31 cellular contexts compared by ENCODE assay signal in genomic region chr13:23140492-23140891, GRCh38. TPM values are rescaled to one million over a fixed set of nuclear protein-coding genes. Genes with fewer than 3 reads are reported as not detected.
DNase-seq lines count a peak whose midpoint lies in the region; ATAC-seq, FAIRE-seq and TF ChIP-seq lines count a peak whose summit lies in the region.
"Had no signal": no experiment of that assay in that cellular context is flagged by ENCODE, and none has a peak within 500 bp of the region (broad histone marks: within the 10 kb centered on the region; RNA-seq: fewer than 3 reads in every experiment).

No MANE protein-coding gene starts in this region.

- no peak overlapping the region for H3K4me3 ChIP-seq in IMR-90 (ENCODE audit: insufficient read depth, low read depth, low read length)
- H3K4me3 ChIP-seq: BLaER1 treated with 17β-estradiol and CSF1 and Interleukin-3, amounts not matched to agents 10 nM and 100 nM; dorsolateral prefrontal cortex; mucosa of descending colon; prostate gland had no signal

- H2BK15ac ChIP-seq in IMR-90 (ENCODE audit: low read depth, low read length) = no peak overlapping the region

- CTCF ChIA-PET in IMR-90 (lab: Yijun Ruan, JAX) = no interaction called here

- no peak for TF ChIP-seq RAD21 in IMR-90 (IDR thresholded peaks at IDR 0.05; ENCODE audit: low read length)

- TF ChIP-seq POLR2A in IMR-90 (IDR thresholded peaks at IDR 0.05; ENCODE audit: low read depth, low read length) = no peak

- H4K20me1 ChIP-seq in IMR-90 (ENCODE audit: insufficient read depth, low read length) = no peaks in the 10 kb centered on the region
- H4K20me1 ChIP-seq: BLaER1 treated with 17β-estradiol and CSF1 and Interleukin-3, amounts not matched to agents 10 nM and 100 nM had no signal

- ATAC-seq in IMR-90 (ENCODE audit: low read depth) = no peak
- ATAC-seq in esophagus mucosa = peak; percentile 67
- ATAC-seq: activated CD8-positive, alpha-beta T cell treated with anti-CD3 and anti-CD28 coated beads, Interleukin-2, amount 10 ng/mL, durations not matched to agents 7 days and 5 days; mucosa of descending colon; natural killer cell treated with Interleukin-12 subunit alpha and Interleukin-12 subunit beta and Interleukin-15 and Interleukin-18, amount 100 ng/mL, for 72 hours; sciatic nerve had no signal

- POLR2A ChIA-PET in IMR-90 (lab: Charles Lee; ENCODE audit: unreplicated experiment) = no interaction called here

- in situ Hi-C loops in IMR-90 (cut with MboI; ENCODE audit: low sequenced_read_pairs) = no loop called here

- no peaks in the 10 kb centered on the region for H3K9me1 ChIP-seq in IMR-90 (ENCODE audit: insufficient read depth, low read length)

- H4K91ac ChIP-seq in IMR-90 (ENCODE audit: insufficient read depth, low read depth, low read length) = no peak overlapping the region

- no peak for TF ChIP-seq CTCF in IMR-90 (conservative IDR thresholded peaks at IDR 0.05; ENCODE audit: low read depth, low read length)

- H2AK5ac ChIP-seq in IMR-90 (ENCODE audit: low read depth, low read length) = no peak overlapping the region

- 0% methylated on average over 2 of the region's 2 CpGs; no CpG with 5 or more reads in 1 of the 2 experiments for WGBS in IMR-90 (ENCODE audit: extremely low coverage in 2 of 2, insufficient read length in 1 of 2), 2 experiments

- no peak for FAIRE-seq in RCC 7860 (lab: Jason Lieb, UNC)
- FAIRE-seq: endometrium had no signal

- no peak overlapping the region for H3K18ac ChIP-seq in IMR-90 (ENCODE audit: low read depth, low read length)

- no peak overlapping the region for H3K27ac ChIP-seq in IMR-90 (ENCODE audit: insufficient read depth, low read length)
- H3K27ac ChIP-seq: BLaER1 treated with 17β-estradiol and CSF1 and Interleukin-3, amounts not matched to agents 10 nM and 100 nM; dorsolateral prefrontal cortex; prostate gland had no signal

- peaks cover 2% of the 10 kb centered on the region; the same call in 1 of the 2 replicates for H3K27me3 ChIP-seq in IMR-90 (ENCODE audit: control insufficient read depth, insufficient read depth, low read length)
- H3K27me3 ChIP-seq: BLaER1 treated with 17β-estradiol and CSF1 and Interleukin-3, amounts not matched to agents 10 nM and 100 nM; dorsolateral prefrontal cortex had no signal

- intact Hi-C loops in IMR-90 (cut with micrococcal nuclease) = no loop called here

- H3K4me1 ChIP-seq in IMR-90 (ENCODE audit: control insufficient read depth, insufficient read depth, low read length) = no peaks in the 10 kb centered on the region
- H3K4me1 ChIP-seq: prostate gland had no signal

- dilution Hi-C loops in IMR-90 (cut with HindIII; ENCODE audit: low sequenced_read_pairs, unreplicated experiment) = no loop called here

- no peak overlapping the region for H2BK5ac ChIP-seq in IMR-90 (ENCODE audit: low read depth, low read length, poor library complexity, severe bottlenecking)

- H3K9me3 ChIP-seq in IMR-90 (ENCODE audit: control insufficient read depth, insufficient read depth, low read length) = no peaks in the 10 kb centered on the region
- H3K9me3 ChIP-seq: prostate gland had no signal

- DNase-seq in IMR-90 (peak; percentile 24), RCC 7860 (ENCODE audit: low spot score) (peak; percentile 17), NAMALWA (ENCODE audit: low spot score) (no peak), hypothalamus (lab: John Stamatoyannopoulos, UW) (no peak)
- DNase-seq in activated CD4-positive, alpha-beta T cell treated with anti-CD3 and anti-CD28 coated beads for 48 hours = no peak
- no peak for DNase-seq in activated CD4-positive, CD25-positive, alpha-beta regulatory T cell treated with anti-CD3 and anti-CD28 coated beads, Interleukin-2, amount 50 U/mL, for 72 hours
- DNase-seq: activated CD8-positive, alpha-beta T cell treated with anti-CD3 and anti-CD28 coated beads, Interleukin-2, amount 10 ng/mL, durations not matched to agents 7 days and 5 days; activated naive CD4-positive, alpha-beta T cell treated with anti-CD3 and anti-CD28 coated beads, Interleukin-2, amount 50 U/mL, for 16 hours; amniotic stem cell; DMS79; dorsolateral prefrontal cortex; GDM1; HCEC 1CT; immature natural killer cell; mammary epithelial cell; mucosa of descending colon; NCI-H1417; NCI-H2029 treated with DMSO at 0.1 percent for 48 hours; NCI-H774; occipital lobe; stimulated activated CD4-positive, alpha-beta T cell treated with anti-CD3 and anti-CD28 coated beads, Interleukin-4, amount 100 ng/mL, for 1 hour; substantia nigra had no signal

- no peak overlapping the region for H3K56ac ChIP-seq in IMR-90 (ENCODE audit: extremely low read depth, insufficient read depth, low read length)

- no peak overlapping the region for H3K9ac ChIP-seq in IMR-90 (ENCODE audit: low read depth, low read length)
- H3K9ac ChIP-seq: BLaER1 treated with 17β-estradiol and CSF1 and Interleukin-3, amounts not matched to agents 10 nM and 100 nM had no signal

- no peak overlapping the region for H2AFZ ChIP-seq in IMR-90 (replicated peaks; ENCODE audit: low read length, poor library complexity)

- H3K14ac ChIP-seq in IMR-90 (replicated peaks; ENCODE audit: low read depth, low read length) = no peak overlapping the region

- H3K36me3 ChIP-seq in IMR-90 (ENCODE audit: control insufficient read depth, insufficient read depth, low read length) = no peaks in the 10 kb centered on the region
- H3K36me3 ChIP-seq: prostate gland had no signal

- BruUV-seq in IMR-90 (replicated peaks; lab: Mats Ljungman, UMichigan) = no TSS peak

- H3K4ac ChIP-seq in IMR-90 (ENCODE audit: low read depth, low read length) = no peak overlapping the region

- H3K79me1 ChIP-seq in IMR-90 (ENCODE audit: low read depth in 1 of 2, low read length in 2 of 2) = no peaks in the 10 kb centered on the region

- no peak overlapping the region for H4K5ac ChIP-seq in IMR-90 (ENCODE audit: low read depth, low read length)

- H2AK9ac ChIP-seq in IMR-90 (replicated peaks; ENCODE audit: low read depth, low read length, poor library complexity) = no peak overlapping the region

- H2BK20ac ChIP-seq in IMR-90 (ENCODE audit: low read depth, low read length) = no peak overlapping the region

- no peak overlapping the region for H3K4me2 ChIP-seq in IMR-90 (ENCODE audit: low read depth, low read length)
- H3K4me2 ChIP-seq: BLaER1 treated with 17β-estradiol and CSF1 and Interleukin-3, amounts not matched to agents 10 nM and 100 nM had no signal

- H4K8ac ChIP-seq in IMR-90 (ENCODE audit: low read depth in 2 of 2, low read length in 2 of 2) = no peak overlapping the region

- no peak overlapping the region for H2BK120ac ChIP-seq in IMR-90 (ENCODE audit: low read depth, low read length)

- H3K23ac ChIP-seq in IMR-90 (ENCODE audit: low read depth, low read length) = no peak overlapping the region

TF ChIP-seq in IMR-90, 13 proteins besides CTCF, POLR2A, EP300 and RAD21:
- TF ChIP-seq MAFK (IDR thresholded peaks at IDR 0.05; ENCODE audit: low read depth, low read length) (no peak), MXI1 (IDR thresholded peaks at IDR 0.05; ENCODE audit: borderline replicate concordance, low read depth, low read length) (no peak), CEBPB (IDR thresholded peaks at IDR 0.05; ENCODE audit: low read depth, low read length) (no peak), NFE2L2 (IDR thresholded peaks at IDR 0.05; ENCODE audit: low read depth, low read length) (no peak), BHLHE40 (IDR thresholded peaks at IDR 0.05; ENCODE audit: low read depth, low read length) (no peak), MAZ (IDR thresholded peaks at IDR 0.05; ENCODE audit: borderline replicate concordance, low read depth, low read length) (no peak)

RNA-seq across cellular contexts. Expression of gene SGCG, which starts 40.3 kb away (rescaled TPM):
- total RNA-seq in IMR-90 (2012; rRNA removed) (under 0.01 TPM in 1 of 2 replicates, not detected in the other), esophagus mucosa (0.24 TPM)
- polyA plus RNA-seq in IMR-90 (2012; rRNA removed) = 0.06 TPM in 1 of 2 replicates, not detected in the other
- polyA plus RNA-seq in IMR-90 (2012; cell fraction: cytosol; rRNA removed) = not detected in 2 replicates
- polyA plus RNA-seq in IMR-90 (2012; cell fraction: nucleus; rRNA removed; ENCODE audit: low replicate concordance) = 0.04 TPM in 1 of 2 replicates, not detected in the other
- total RNA-seq: activated CD8-positive, alpha-beta T cell treated with anti-CD3 and anti-CD28 coated beads, Interleukin-2, amount 10 ng/mL, durations not matched to agents 7 days and 5 days; activated T-helper 2 cell treated with anti-CD3 and anti-CD28 coated beads, Interferon-gamma antibody, Interleukin-2, Interleukin-4, amounts not matched to agents 10 μg/mL and 5 μg/mL and 100 μg/mL, durations not matched to agents 14 hours and 24 hours and 36 hours; glomerular endothelial cell; mammary epithelial cell; natural killer cell treated with Interleukin-12 subunit alpha and Interleukin-12 subunit beta and Interleukin-15 and Interleukin-18, amount 100 ng/mL, for 72 hours; T-helper 2 cell treated with Interferon-gamma antibody and Interleukin-4, amounts not matched to agents 100 ng/mL and 5 ng/mL, for 36 hours had no signal
- polyA plus RNA-seq: immature natural killer cell, mammary epithelial cell had no signal

Comparison
In these comparisons a context has a peak if more than half of its experiments do, and no peak if none do; other contexts are left out.
1. DNase-seq: peak in IMR-90 (single experiment) and RCC 7860 (single experiment); none in activated CD4-positive, alpha-beta T cell treated with anti-CD3 and anti-CD28 coated beads for 48 hours (single experiment), activated CD4-positive, CD25-positive, alpha-beta regulatory T cell treated with anti-CD3 and anti-CD28 coated beads, Interleukin-2, amount 50 U/mL, for 72 hours (single experiment), NAMALWA (single experiment) and hypothalamus (0 of 51).